In genomic region chrY:12984637-12985344, GRCh38 we compare ENCODE assay signal across 1 cellular context.
TF ChIP-seq lines count a peak whose summit lies in the region.

No MANE protein-coding gene starts in this region.

TF ChIP-seq in GM23338, 12 proteins besides CTCF, POLR2A, EP300 and RAD21 (continued from another document):
- no peak for TF ChIP-seq ZNF462 (CRISPR knock-in tag; IDR thresholded peaks at IDR 0.05)
